In genomic region chr6:89145461-89145961, GRCh38 we compare ENCODE assay signal across 1 cellular context.
TF ChIP-seq lines count a peak whose summit lies in the region.

No MANE protein-coding gene starts in this region.

TF ChIP-seq in HEK293, 187 proteins besides CTCF, POLR2A, EP300 and RAD21 (continued from another document):
- TF ChIP-seq PBX3 (CRISPR knock-in tag; IDR thresholded peaks at IDR 0.05) (no peak), PATZ1 (tag by site-specific recombination; IDR thresholded peaks at IDR 0.05) (peak; percentile 87), ZNF629 (tag by site-specific recombination; IDR thresholded peaks at IDR 0.05) (peak; percentile 69), ZBTB10 (tag by site-specific recombination; IDR thresholded peaks at IDR 0.05) (peak; percentile 92), ZNF366 (tag by site-specific recombination; conservative IDR thresholded peaks at IDR 0.05) (no peak), SP3 (tag by site-specific recombination; IDR thresholded peaks at IDR 0.05) (peak; percentile 44), ZNF48 (tag by site-specific recombination; IDR thresholded peaks at IDR 0.05) (no peak), ZNF341 (tag by site-specific recombination; IDR thresholded peaks at IDR 0.05; ENCODE audit: low read depth) (peak; percentile 32)
